Comparison of ENCODE assay signal across 8 cellular contexts in the genomic region with DNA sequence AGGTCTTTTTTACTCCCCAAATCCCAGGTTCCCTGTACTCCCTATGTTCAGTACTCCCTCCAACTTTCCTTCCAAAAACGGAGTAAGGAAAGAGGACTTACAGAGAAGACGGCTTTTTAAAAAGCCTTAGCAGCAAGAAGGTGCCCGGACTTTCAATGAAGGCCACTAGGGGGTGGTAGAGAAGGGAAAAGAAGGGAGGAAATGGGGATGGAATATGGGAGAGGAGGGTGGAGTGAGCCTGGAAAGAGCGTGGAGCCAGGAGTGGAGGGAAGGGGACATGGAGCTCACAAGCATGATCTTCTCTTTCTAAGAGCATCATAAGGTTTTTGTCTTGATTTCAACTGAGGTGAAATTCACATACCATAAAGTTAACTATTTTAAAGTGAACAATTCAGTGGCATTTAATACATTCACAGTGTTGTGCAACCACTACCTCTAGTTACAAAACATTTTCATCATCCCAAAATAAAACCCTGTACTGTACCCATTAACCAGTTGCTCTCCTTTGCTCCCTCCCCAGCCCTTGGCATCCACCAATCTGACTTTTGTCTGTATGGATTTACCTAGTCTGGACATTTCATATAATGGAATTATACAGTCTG.
DNase-seq lines count a peak whose midpoint lies in the region; ATAC-seq and TF ChIP-seq lines count a peak whose summit lies in the region.

No MANE protein-coding gene starts in this region.

- intact Hi-C loops in left cardiac atrium (cut with DNase I) (loop anchor here in 1 of 2 donors (10.0 kb wide), 1 partner anchor 215 kb away; no protein-coding TSS in a partner anchor), gastrocnemius medialis (cut with DNase I; ENCODE audit: low total_unique reads) (loop anchor here (1.0 kb wide), 1 partner anchor 208 kb away; no protein-coding TSS in a partner anchor)

- in situ Hi-C loops in gastrocnemius medialis (cut with MboI; ENCODE audit: low sequenced_read_pairs in 4 of 4) = loop anchor here in 3 of 4 donors (10.0 to 25.0 kb wide), 3 partner anchors 205 to 593 kb away; no protein-coding TSS in a partner anchor

- H3K9me3 ChIP-seq in right atrium auricular region (no peaks in the 10 kb centered on the region), WERI-Rb-1 (ENCODE audit: severe bottlenecking) (peaks cover 3% of the 10 kb centered on the region), gastrocnemius medialis (no peaks in the 10 kb centered on the region)

- H3K27ac ChIP-seq in right atrium auricular region (no peak overlapping the region), WERI-Rb-1 (no peak overlapping the region), gastrocnemius medialis (no peak overlapping the region)

- TF ChIP-seq CTCF in right atrium auricular region (IDR thresholded peaks at IDR 0.05) = peak in 1 of 2 donors; percentile 60
- TF ChIP-seq CTCF in WERI-Rb-1 (IDR thresholded peaks at IDR 0.05; ENCODE audit: low read depth, low read length) = peak; percentile 85
- TF ChIP-seq CTCF in gastrocnemius medialis (IDR thresholded peaks at IDR 0.05 in 4 of 5, conservative IDR thresholded peaks at IDR 0.05 in 1 of 5) = peak in 4 of 5 experiments; percentile 22 to 58 (median 40)

- TF ChIP-seq POLR2A in gastrocnemius medialis (IDR thresholded peaks at IDR 0.05) = no peak

- no peaks in the 10 kb centered on the region for H3K36me3 ChIP-seq in right atrium auricular region
- H3K36me3 ChIP-seq in WERI-Rb-1 = no peaks in the 10 kb centered on the region
- H3K36me3 ChIP-seq in gastrocnemius medialis = no peaks in the 10 kb centered on the region

- no peak overlapping the region for H3K4me3 ChIP-seq in right atrium auricular region
- H3K4me3 ChIP-seq in WERI-Rb-1 (ENCODE audit: low read depth, low read length) = no peak overlapping the region
- H3K4me3 ChIP-seq in gastrocnemius medialis = no peak overlapping the region

- ATAC-seq in left cardiac atrium (peak in 1 of 2 donors; percentile 45), gastrocnemius medialis (no peak), GM18498 (IDR thresholded peaks at IDR 0.05; ENCODE audit: unreplicated experiment) (no peak), GM21381 (IDR thresholded peaks at IDR 0.05; ENCODE audit: unreplicated experiment) (no peak)

- H3K27me3 ChIP-seq in right atrium auricular region (no peaks in the 10 kb centered on the region), WERI-Rb-1 (ENCODE audit: insufficient read depth, low read depth, severe bottlenecking) (no peaks in the 10 kb centered on the region), gastrocnemius medialis (no peaks in the 10 kb centered on the region)

- no peaks in the 10 kb centered on the region for H3K4me1 ChIP-seq in right atrium auricular region
- H3K4me1 ChIP-seq in gastrocnemius medialis = no peaks in the 10 kb centered on the region

- DNase-seq in left cardiac atrium = peak; percentile 22
- DNase-seq in right atrium auricular region (ENCODE audit: low spot score) = no peak
- DNase-seq in M059J (ENCODE audit: low read depth) = peak; percentile 71
- DNase-seq in WERI-Rb-1 = peak; percentile 89
- peak; percentile 59 for DNase-seq in foreskin melanocyte
- DNase-seq in gastrocnemius medialis = no peak

Comparison
In these comparisons a context has a peak if more than half of its experiments do, and no peak if none do; other contexts are left out.
1. DNase-seq: peak in left cardiac atrium (single experiment), M059J (single experiment), WERI-Rb-1 (single experiment) and foreskin melanocyte (single experiment); none in right atrium auricular region (single experiment) and gastrocnemius medialis (0 of 2).